In genomic region chr3:81072591-81072990, GRCh38 we compare ENCODE assay signal across 26 cellular contexts.
"Had no signal": no experiment of that assay in that cellular context is flagged by ENCODE, and none has a peak within 500 bp of the region (broad histone marks: within the 10 kb centered on the region; RNA-seq: fewer than 3 reads in every experiment).

No MANE protein-coding gene starts in this region.

- H3K4me3 ChIP-seq: stomach, suprapubic skin, testis, thoracic aorta, thyroid gland, tibial artery, tibial nerve, transverse colon, upper lobe of left lung, upper lobe of right lung, uterus, vagina had no signal

- H3K27me3 ChIP-seq: stomach, suprapubic skin, testis, thyroid gland, tibial artery, tibial nerve, transverse colon, upper lobe of left lung, upper lobe of right lung, uterus, vagina had no signal

- DNase-seq: stimulated activated CD4-positive, alpha-beta T cell treated with anti-CD3 and anti-CD28 coated beads, Interleukin-2, amount 100 ng/mL, for 48 hours; stimulated activated CD4-positive, alpha-beta T cell treated with anti-CD3 and anti-CD28 coated beads, Interleukin-4, amount 100 ng/mL, for 1 hour; stimulated activated CD4-positive, alpha-beta T cell treated with anti-CD3 and anti-CD28 coated beads, Interleukin-4, amount 100 ng/mL, for 24 hours; stimulated activated CD4-positive, alpha-beta T cell treated with anti-CD3 and anti-CD28 coated beads, Interleukin-4, amount 100 ng/mL, for 4 hours; stimulated activated CD8-positive, alpha-beta memory T cell treated with anti-CD3 and anti-CD28 coated beads, Interleukin-4, amount 100 ng/mL, for 48 hours; stimulated activated naive B cell treated with anti-CD40 and anti-IgM and Interleukin-4, amounts not matched to agents 10 μg/mL and 1 μg/mL and 100 μg/mL, for 72 hours; stimulated activated naive CD4-positive, alpha-beta T cell; stimulated activated naive CD4-positive, alpha-beta T cell treated with Interleukin-2 at 50 U/mL for 16 hours; stimulated activated naive CD8-positive, alpha-beta T cell treated with anti-CD3 and anti-CD28 coated beads, Interleukin-15, amount 100 ng/mL, for 72 hours; stimulated activated naive CD8-positive, alpha-beta T cell treated with anti-CD3 and anti-CD28 coated beads, Interleukin-15, Interleukin-2, amounts not matched to agents 100 U/mL and 50 U/mL, for 24 hours; stomach; substantia nigra; testis; thyroid gland; tibial artery; transverse colon; trophoblast cell; upper lobe of left lung; upper lobe of right lung; uterus had no signal

- ATAC-seq: stimulated activated effector memory CD8-positive, alpha-beta T cell treated with anti-CD3 and anti-CD28 coated beads, Interleukin-12 subunit alpha, Interleukin-12 subunit beta, amount 100 ng/mL, for 72 hours; stimulated activated memory B cell treated with anti-CD40 and anti-IgM and Interleukin-4, amounts not matched to agents 10 μg/mL and 1 μg/mL and 100 μg/mL, for 72 hours; stimulated activated naive B cell treated with anti-CD40 and anti-IgM and Interleukin-4, amounts not matched to agents 10 μg/mL and 1 μg/mL and 100 μg/mL, for 72 hours; stimulated activated naive CD8-positive, alpha-beta T cell treated with anti-CD3 and anti-CD28 coated beads, Interleukin-15, amount 100 ng/mL, for 72 hours; stimulated activated naive CD8-positive, alpha-beta T cell treated with anti-CD3 and anti-CD28 coated beads, Interleukin-15, Interleukin-2, amounts not matched to agents 100 U/mL and 50 U/mL, for 24 hours; upper lobe of right lung had no signal

- H3K9me3 ChIP-seq: stomach, suprapubic skin, testis, thoracic aorta, thyroid gland, tibial artery, tibial nerve, transverse colon, upper lobe of left lung, upper lobe of right lung, uterus, vagina had no signal

- H3K27ac ChIP-seq: stomach, suprapubic skin, testis, thoracic aorta, thyroid gland, tibial artery, tibial nerve, transverse colon, upper lobe of left lung, upper lobe of right lung, uterus, vagina had no signal

- H3K36me3 ChIP-seq: stomach, suprapubic skin, thoracic aorta, thyroid gland, tibial artery, tibial nerve, transverse colon, upper lobe of left lung, upper lobe of right lung, uterus, vagina had no signal

- H3K4me1 ChIP-seq: stomach, suprapubic skin, testis, thyroid gland, tibial artery, tibial nerve, transverse colon, upper lobe of left lung, upper lobe of right lung, uterus, vagina had no signal
